ENCODE assay signal across 4 cellular contexts in genomic region chr1:155193991-155194240, GRCh38. TPM values are rescaled to one million over a fixed set of nuclear protein-coding genes. Genes with fewer than 3 reads are reported as not detected.
A peak's percentile ranks its signal among the peaks of the same experiment; 100 is the strongest.
DNase-seq lines count a peak whose midpoint lies in the region; ATAC-seq, FAIRE-seq and TF ChIP-seq lines count a peak whose summit lies in the region.
"Not testable (repeated sequence)": the region's sequence is repeated elsewhere in the genome, so short reads cannot be mapped to it uniquely, and the experiment has no call there.

No MANE protein-coding gene starts in this region.

- H3K4me1 Mint-ChIP-seq in stimulated activated naive CD8-positive, alpha-beta T cell treated with anti-CD3 and anti-CD28 coated beads, Interleukin-15, amount 100 ng/mL, for 72 hours = peaks cover 48% of the 10 kb centered on the region

- intact Hi-C loops in IMR-90 (cut with micrococcal nuclease) = not testable (repeated sequence)
- intact Hi-C loops in ascending aorta (cut with DNase I) = loop anchor here (1.0 to 5.0 kb wide), 3 partner anchors 14 to 128 kb away; partner anchors contain the start of genes MTX1 and RUSC1

- not testable (repeated sequence) for H3K9me3 ChIP-seq in IMR-90 (ENCODE audit: control insufficient read depth, insufficient read depth, low read length); ascending aorta; keratinocyte (ENCODE audit: control insufficient read depth, low read depth, low read length)

- peak overlapping the region; percentile 98 for H4K91ac ChIP-seq in IMR-90 (ENCODE audit: insufficient read depth, low read depth, low read length)

- H2BK15ac ChIP-seq in IMR-90 (ENCODE audit: low read depth, low read length) = 0 out of 3 replicates have a peak overlapping the region, but pooled peaks have one; percentile 39

- TF ChIP-seq RAD21 in IMR-90 (IDR thresholded peaks at IDR 0.05; ENCODE audit: low read length) = not testable (repeated sequence)

- H3K4me3 Mint-ChIP-seq in stimulated activated naive CD8-positive, alpha-beta T cell treated with anti-CD3 and anti-CD28 coated beads, Interleukin-15, amount 100 ng/mL, for 72 hours = peak overlapping the region; percentile 94 to 95

- H3K9me1 ChIP-seq in IMR-90 (ENCODE audit: insufficient read depth, low read length) = peaks cover 19% of the 10 kb centered on the region
- not testable (repeated sequence) for H3K9me1 ChIP-seq in keratinocyte (ENCODE audit: control insufficient read depth, extremely low read depth, insufficient read depth, low read length)

- H3K4me1 ChIP-seq in IMR-90 (ENCODE audit: control insufficient read depth, insufficient read depth, low read length) (peaks cover 17% of the 10 kb centered on the region), ascending aorta (peaks cover 19 to 20% of the 10 kb centered on the region in 2 donors), keratinocyte (ENCODE audit: control insufficient read depth, extremely low read depth, insufficient read depth, low read length) (peaks cover 24% of the 10 kb centered on the region)

- H2BK5ac ChIP-seq in IMR-90 (ENCODE audit: low read depth, low read length, poor library complexity, severe bottlenecking) = peak overlapping the region; percentile 71

- not testable (repeated sequence) for TF ChIP-seq CTCF in IMR-90 (conservative IDR thresholded peaks at IDR 0.05; ENCODE audit: low read depth, low read length); ascending aorta (IDR thresholded peaks at IDR 0.05); keratinocyte (optimal IDR thresholded peaks at IDR 0.05 in 1 of 3, IDR thresholded peaks at IDR 0.05 in 1 of 3, conservative IDR thresholded peaks at IDR 0.05 in 1 of 3; ENCODE audit: extremely low read depth in 1 of 3, insufficient read depth in 2 of 3, low read length in 3 of 3)

- H2BK120ac ChIP-seq in IMR-90 (ENCODE audit: low read depth, low read length) = peak overlapping the region; percentile 29

- H3K18ac ChIP-seq in IMR-90 (ENCODE audit: low read depth, low read length) = peak overlapping the region; percentile 47; the same call in 1 of the 2 replicates

- BruUV-seq in IMR-90 (replicated peaks; lab: Mats Ljungman, UMichigan) = not testable (repeated sequence)

- not testable (repeated sequence) for H4K20me1 ChIP-seq in IMR-90 (ENCODE audit: insufficient read depth, low read length); keratinocyte (ENCODE audit: control insufficient read depth, extremely low read depth, insufficient read depth, low read length)

- H2BK20ac ChIP-seq in IMR-90 (ENCODE audit: low read depth, low read length) = not testable (repeated sequence)

- H2AK5ac ChIP-seq in IMR-90 (ENCODE audit: low read depth, low read length) = peak overlapping the region; percentile 86

- H3K27me3 Mint-ChIP-seq in stimulated activated naive CD8-positive, alpha-beta T cell treated with anti-CD3 and anti-CD28 coated beads, Interleukin-15, amount 100 ng/mL, for 72 hours = not testable (repeated sequence)

- CTCF ChIA-PET in IMR-90 (lab: Yijun Ruan, JAX) = interaction anchor here (0.5 to 2.1 kb wide), 10 partner anchors 9 to 581 kb away, joined by 4 to 19 read pairs (median 5); partner anchors contain the start of gene KRTCAP2

- not testable (repeated sequence) for H3K9me3 Mint-ChIP-seq in stimulated activated naive CD8-positive, alpha-beta T cell treated with anti-CD3 and anti-CD28 coated beads, Interleukin-15, amount 100 ng/mL, for 72 hours

- H3K4me2 ChIP-seq in IMR-90 (ENCODE audit: low read depth, low read length) (peak overlapping the region; percentile 78), keratinocyte (ENCODE audit: control insufficient read depth, extremely low read depth, insufficient read depth, low read depth, low read length) (peak overlapping the region; percentile 84)

- peak overlapping the region; percentile 62; the same call in 1 of the 2 replicates for H3K56ac ChIP-seq in IMR-90 (ENCODE audit: extremely low read depth, insufficient read depth, low read length)

- peak overlapping the region; percentile 99 for H2AFZ ChIP-seq in IMR-90 (replicated peaks; ENCODE audit: low read length, poor library complexity)
- H2AFZ ChIP-seq in keratinocyte (ENCODE audit: control insufficient read depth, low read length) = peak overlapping the region; percentile 84

- H3K36me3 ChIP-seq in IMR-90 (ENCODE audit: control insufficient read depth, insufficient read depth, low read length) (peaks cover 15% of the 10 kb centered on the region), ascending aorta (peaks cover 0 to 18% of the 10 kb centered on the region in 2 donors)
- not testable (repeated sequence) for H3K36me3 ChIP-seq in keratinocyte (ENCODE audit: control insufficient read depth in 2 of 2, extremely low read depth in 1 of 2, insufficient read depth in 2 of 2, low read length in 2 of 2)

- peak overlapping the region; percentile 44 for H3K14ac ChIP-seq in IMR-90 (replicated peaks; ENCODE audit: low read depth, low read length)

- FAIRE-seq in keratinocyte (lab: Jason Lieb, UNC) = not testable (repeated sequence)

- POLR2A ChIA-PET in IMR-90 (lab: Charles Lee; ENCODE audit: unreplicated experiment) = interaction anchor here (1.0 to 1.3 kb wide), 2 partner anchors 16 to 21 kb away, joined by 4 read pairs; partner anchors contain the start of gene KRTCAP2

- TF ChIP-seq POLR2A in IMR-90 (IDR thresholded peaks at IDR 0.05; ENCODE audit: low read depth, low read length) = not testable (repeated sequence)

- ATAC-seq in IMR-90 (ENCODE audit: low read depth); stimulated activated naive CD8-positive, alpha-beta T cell treated with anti-CD3 and anti-CD28 coated beads, Interleukin-15, amount 100 ng/mL, for 72 hours: not testable (repeated sequence)

- WGBS in IMR-90 (ENCODE audit: extremely low coverage in 2 of 2, insufficient read length in 1 of 2), 2 experiments = 5% methylated on average over 8 of the region's 16 CpGs; no CpG with 5 or more reads in 1 of the 2 experiments

- not testable (repeated sequence) for H3K79me2 ChIP-seq in keratinocyte (ENCODE audit: control insufficient read depth, insufficient read depth, low read length)

- not testable (repeated sequence) for DNase-seq in IMR-90; ascending aorta (ENCODE audit: low spot score in 2 of 2); keratinocyte (ENCODE audit: low read depth, low spot score); stimulated activated naive CD8-positive, alpha-beta T cell treated with anti-CD3 and anti-CD28 coated beads, Interleukin-15, amount 100 ng/mL, for 72 hours

- H3K4ac ChIP-seq in IMR-90 (ENCODE audit: low read depth, low read length) = peak overlapping the region; percentile 97

- in situ Hi-C loops in IMR-90 (cut with MboI; ENCODE audit: low sequenced_read_pairs) = not testable (repeated sequence)

- not testable (repeated sequence) for H3K27me3 ChIP-seq in IMR-90 (ENCODE audit: control insufficient read depth, insufficient read depth, low read length); ascending aorta; keratinocyte (ENCODE audit: control insufficient read depth, extremely low read depth, insufficient read depth, low read length)

- peak overlapping the region; percentile 97 for H2AK9ac ChIP-seq in IMR-90 (replicated peaks; ENCODE audit: low read depth, low read length, poor library complexity)

- H3K27ac Mint-ChIP-seq in stimulated activated naive CD8-positive, alpha-beta T cell treated with anti-CD3 and anti-CD28 coated beads, Interleukin-15, amount 100 ng/mL, for 72 hours = peak overlapping the region; percentile 98 to 99

- H3K27ac ChIP-seq in IMR-90 (ENCODE audit: insufficient read depth, low read length) = peak overlapping the region; percentile 77
- peak overlapping the region; percentile 84 to 87 for H3K27ac ChIP-seq in ascending aorta
- H3K27ac ChIP-seq in keratinocyte (ENCODE audit: control insufficient read depth, insufficient read depth, low read length) = peak overlapping the region; percentile 72

- peak overlapping the region; percentile 77 for H4K5ac ChIP-seq in IMR-90 (ENCODE audit: low read depth, low read length)

- peaks cover 13 to 30% of the 10 kb centered on the region in 2 experiments; a peak in 3 of 4 replicates for H3K79me1 ChIP-seq in IMR-90 (ENCODE audit: low read depth in 1 of 2, low read length in 2 of 2)

- dilution Hi-C loops in IMR-90 (cut with HindIII; ENCODE audit: low sequenced_read_pairs, unreplicated experiment); keratinocyte (cut with MboI; ENCODE audit: extremely low pct_ligation_motif_present, low sequenced_read_pairs): not testable (repeated sequence)

- peak overlapping the region; percentile 86 to 100 for H4K8ac ChIP-seq in IMR-90 (ENCODE audit: low read depth in 2 of 2, low read length in 2 of 2)

- peak overlapping the region; percentile 72 for H3K9ac ChIP-seq in IMR-90 (ENCODE audit: low read depth, low read length)
- peak overlapping the region; percentile 85 for H3K9ac ChIP-seq in keratinocyte (ENCODE audit: control insufficient read depth, extremely low read depth, insufficient read depth, low read length)

- H3K23ac ChIP-seq in IMR-90 (ENCODE audit: low read depth, low read length) = peak overlapping the region; percentile 21; the same call in 1 of the 2 replicates

- peak overlapping the region; percentile 43 for H3K4me3 ChIP-seq in IMR-90 (ENCODE audit: insufficient read depth, low read depth, low read length)
- peak overlapping the region; percentile 59 to 69 for H3K4me3 ChIP-seq in ascending aorta
- H3K4me3 ChIP-seq in keratinocyte (ENCODE audit: control insufficient read depth in 2 of 3, extremely low read depth in 1 of 3, insufficient read depth in 2 of 3, low read depth in 1 of 3, low read length in 3 of 3) = peak overlapping the region; percentile 44 to 66 (median 61)

RNA-seq across cellular contexts. Expression of gene THBS3, which starts 13.8 kb away (rescaled TPM):
- total RNA-seq in IMR-90 (2012; rRNA removed) = 13.1 and 15.1 TPM in 2 replicates
- polyA plus RNA-seq in IMR-90 (2012; rRNA removed) = 28.3 and 30.4 TPM in 2 replicates
- polyA plus RNA-seq in IMR-90 (2012; cell fraction: cytosol; rRNA removed) = 10.9 and 18.2 TPM in 2 replicates
- 178 and 204 TPM in 2 replicates for polyA plus RNA-seq in IMR-90 (2012; cell fraction: nucleus; rRNA removed; ENCODE audit: low replicate concordance)
- 40.3 TPM for total RNA-seq in ascending aorta
- 14.4 to 36.0 TPM (median 16.2 TPM) in 3 replicates for polyA plus RNA-seq in keratinocyte
- polyA plus RNA-seq in keratinocyte (2011; ENCODE audit: low read depth) = 25.5 TPM
- polyA plus RNA-seq in keratinocyte (2011; cell fraction: cytosol; rRNA removed) = 6.5 and 8.4 TPM in 2 replicates
- polyA plus RNA-seq in keratinocyte (2011; cell fraction: nucleus; rRNA removed) = 99.2 and 112 TPM in 2 replicates
- polyA plus RNA-seq in keratinocyte (2012; ENCODE audit: low replicate concordance) = 11.8 and 32.9 TPM in 2 replicates
- 23.7 to 34.4 TPM (median 27.5 TPM) in 3 replicates for polyA minus RNA-seq in keratinocyte
- polyA minus RNA-seq in keratinocyte (2011; cell fraction: cytosol; rRNA and poly(A)+ RNA removed) = 12.5 TPM
- polyA minus RNA-seq in keratinocyte (2011; cell fraction: nucleus; rRNA and poly(A)+ RNA removed) = 22.6 and 28.6 TPM in 2 replicates

RNA-seq across cellular contexts. Expression of gene MTX1, which starts 14.6 kb away (rescaled TPM):
- 51.4 and 67.2 TPM in 2 replicates for total RNA-seq in IMR-90 (2012; rRNA removed)
- polyA plus RNA-seq in IMR-90 (2012; rRNA removed) = 73.7 and 73.9 TPM in 2 replicates
- 58.0 and 97.7 TPM in 2 replicates for polyA plus RNA-seq in IMR-90 (2012; cell fraction: cytosol; rRNA removed)
- 36.9 and 80.4 TPM in 2 replicates for polyA plus RNA-seq in IMR-90 (2012; cell fraction: nucleus; rRNA removed; ENCODE audit: low replicate concordance)
- 23.9 TPM for total RNA-seq in ascending aorta
- polyA plus RNA-seq in keratinocyte = 43.4 to 69.9 TPM (median 59.5 TPM) in 3 replicates
- 3.8 TPM for polyA plus RNA-seq in keratinocyte (2011; ENCODE audit: low read depth)
- polyA plus RNA-seq in keratinocyte (2011; cell fraction: cytosol; rRNA removed) = 36.1 and 59.2 TPM in 2 replicates
- 31.1 and 36.4 TPM in 2 replicates for polyA plus RNA-seq in keratinocyte (2011; cell fraction: nucleus; rRNA removed)
- 36.9 and 60.2 TPM in 2 replicates for polyA plus RNA-seq in keratinocyte (2012; ENCODE audit: low replicate concordance)
- 34.7 to 71.9 TPM (median 51.0 TPM) in 3 replicates for polyA minus RNA-seq in keratinocyte
- 60.6 TPM for polyA minus RNA-seq in keratinocyte (2011; cell fraction: cytosol; rRNA and poly(A)+ RNA removed)
- 16.4 and 18.3 TPM in 2 replicates for polyA minus RNA-seq in keratinocyte (2011; cell fraction: nucleus; rRNA and poly(A)+ RNA removed)

RNA-seq across cellular contexts. Expression of gene TRIM46, which starts 20.3 kb away (rescaled TPM):
- total RNA-seq in IMR-90 (2012; rRNA removed) (2.3 and 2.5 TPM in 2 replicates), ascending aorta (not detected)
- polyA plus RNA-seq in IMR-90 (2012; rRNA removed) (6.2 and 6.9 TPM in 2 replicates), keratinocyte (1.6 to 4.5 TPM (median 1.7 TPM) in 3 replicates)
- polyA plus RNA-seq in IMR-90 (2012; cell fraction: cytosol; rRNA removed) = 4.3 and 5.5 TPM in 2 replicates
- polyA plus RNA-seq in IMR-90 (2012; cell fraction: nucleus; rRNA removed; ENCODE audit: low replicate concordance) = 26.2 and 56.7 TPM in 2 replicates
- 0.31 TPM for polyA plus RNA-seq in keratinocyte (2011; ENCODE audit: low read depth)
- 1.3 and 2.6 TPM in 2 replicates for polyA plus RNA-seq in keratinocyte (2011; cell fraction: cytosol; rRNA removed)
- polyA plus RNA-seq in keratinocyte (2011; cell fraction: nucleus; rRNA removed) = 9.1 and 14.9 TPM in 2 replicates
- polyA plus RNA-seq in keratinocyte (2012; ENCODE audit: low replicate concordance) = 0.32 and 2.1 TPM in 2 replicates
- polyA minus RNA-seq in keratinocyte = 3.2 to 6.3 TPM (median 4.0 TPM) in 3 replicates
- polyA minus RNA-seq in keratinocyte (2011; cell fraction: cytosol; rRNA and poly(A)+ RNA removed) = 4.6 TPM
- 6.1 and 8.1 TPM in 2 replicates for polyA minus RNA-seq in keratinocyte (2011; cell fraction: nucleus; rRNA and poly(A)+ RNA removed)

RNA-seq across cellular contexts. Expression of gene KRTCAP2, which starts 20.8 kb away (rescaled TPM):
- total RNA-seq in IMR-90 (2012; rRNA removed) (76.1 and 76.7 TPM in 2 replicates), ascending aorta (146 TPM)
- polyA plus RNA-seq in IMR-90 (2012; rRNA removed) (189 and 232 TPM in 2 replicates), keratinocyte (99.1 to 183 TPM (median 127 TPM) in 3 replicates)
- polyA plus RNA-seq in IMR-90 (2012; cell fraction: cytosol; rRNA removed) = 399 and 412 TPM in 2 replicates
- polyA plus RNA-seq in IMR-90 (2012; cell fraction: nucleus; rRNA removed; ENCODE audit: low replicate concordance) = 167 and 203 TPM in 2 replicates
- polyA plus RNA-seq in keratinocyte (2011; ENCODE audit: low read depth) = 30.8 TPM
- 176 and 199 TPM in 2 replicates for polyA plus RNA-seq in keratinocyte (2011; cell fraction: cytosol; rRNA removed)
- polyA plus RNA-seq in keratinocyte (2011; cell fraction: nucleus; rRNA removed) = 136 and 150 TPM in 2 replicates
- polyA plus RNA-seq in keratinocyte (2012; ENCODE audit: low replicate concordance) = 216 and 229 TPM in 2 replicates
- polyA minus RNA-seq in keratinocyte = 140 to 403 TPM (median 203 TPM) in 3 replicates
- polyA minus RNA-seq in keratinocyte (2011; cell fraction: cytosol; rRNA and poly(A)+ RNA removed) = 199 TPM
- polyA minus RNA-seq in keratinocyte (2011; cell fraction: nucleus; rRNA and poly(A)+ RNA removed) = 30.2 and 35.8 TPM in 2 replicates

RNA-seq across cellular contexts. Expression of gene DPM3, which starts 53.6 kb away (rescaled TPM):
- total RNA-seq in IMR-90 (2012; rRNA removed) (29.0 and 30.6 TPM in 2 replicates), ascending aorta (78.2 TPM)
- polyA plus RNA-seq in IMR-90 (2012; rRNA removed) (129 and 138 TPM in 2 replicates), keratinocyte (29.3 to 54.9 TPM (median 32.3 TPM) in 3 replicates)
- polyA plus RNA-seq in IMR-90 (2012; cell fraction: cytosol; rRNA removed) = 211 and 435 TPM in 2 replicates
- 30.8 and 68.8 TPM in 2 replicates for polyA plus RNA-seq in IMR-90 (2012; cell fraction: nucleus; rRNA removed; ENCODE audit: low replicate concordance)
- 5.5 TPM for polyA plus RNA-seq in keratinocyte (2011; ENCODE audit: low read depth)
- 44.6 and 131 TPM in 2 replicates for polyA plus RNA-seq in keratinocyte (2011; cell fraction: cytosol; rRNA removed)
- 38.4 and 63.2 TPM in 2 replicates for polyA plus RNA-seq in keratinocyte (2011; cell fraction: nucleus; rRNA removed)
- polyA plus RNA-seq in keratinocyte (2012; ENCODE audit: low replicate concordance) = 57.3 and 108 TPM in 2 replicates
- 10.1 to 39.8 TPM (median 11.9 TPM) in 3 replicates for polyA minus RNA-seq in keratinocyte
- 46.8 TPM for polyA minus RNA-seq in keratinocyte (2011; cell fraction: cytosol; rRNA and poly(A)+ RNA removed)
- polyA minus RNA-seq in keratinocyte (2011; cell fraction: nucleus; rRNA and poly(A)+ RNA removed) = 4.3 and 8.0 TPM in 2 replicates
